10 cellular contexts compared by ENCODE assay signal in genomic region chr12:92403210-92404175, GRCh38.
DNase-seq lines count a peak whose midpoint lies in the region; ATAC-seq and TF ChIP-seq lines count a peak whose summit lies in the region.
"Had no signal": no experiment of that assay in that cellular context is flagged by ENCODE, and none has a peak within 500 bp of the region (broad histone marks: within the 10 kb centered on the region; RNA-seq: fewer than 3 reads in every experiment).

No MANE protein-coding gene starts in this region.

- H3K27me3 Mint-ChIP-seq in natural killer cell (ENCODE audit: low read depth in 2 of 2), result no peaks in the 10 kb centered on the region

- TF ChIP-seq CTCF in natural killer cell (IDR thresholded peaks at IDR 0.05), result no peak

- peak overlapping the region; percentile 57 for H3K4me3 Mint-ChIP-seq in natural killer cell

- DNase-seq in activated CD8-positive, alpha-beta memory T cell treated with anti-CD3 and anti-CD28 coated beads for 4 hours (ENCODE audit: low read depth in 2 of 2), result peak; percentile 25 to 60
- DNase-seq in activated CD8-positive, alpha-beta memory T cell treated with anti-CD3 and anti-CD28 coated beads for 24 hours, result no peak
- DNase-seq in activated CD8-positive, alpha-beta memory T cell treated with anti-CD3 and anti-CD28 coated beads, Interleukin-2, amount 50 U/mL, for 1 hour (ENCODE audit: extremely low read depth), result peak; percentile 30
- DNase-seq in natural killer cell (peak; percentile 36), NCI-H2196 (lab: John Stamatoyannopoulos, UW; ENCODE audit: unreplicated experiment) (no peak), NCI-H748 treated with DMSO at 0.1 percent for 48 hours (lab: John Stamatoyannopoulos, UW) (no peak), mucosa of gallbladder (ENCODE audit: low spot score) (no peak)
- DNase-seq: pancreas had no signal

- ATAC-seq in HG03378 (IDR thresholded peaks at IDR 0.05; ENCODE audit: unreplicated experiment) (peak; percentile 91), natural killer cell (peak; percentile 77 to 86 (median 85))
- ATAC-seq: A549 had no signal

- H3K4me1 Mint-ChIP-seq in natural killer cell, result peaks cover 80 to 82% of the 10 kb centered on the region in 2 donors

- H3K36me3 Mint-ChIP-seq in natural killer cell, result no peaks in the 10 kb centered on the region

- H3K27ac Mint-ChIP-seq in natural killer cell, result peak overlapping the region; percentile 76 to 92

- intact Hi-C loops in natural killer cell (cut with micrococcal nuclease), result loop anchor here (5.0 to 10.0 kb wide), 5 partner anchors 171 to 589 kb away; no protein-coding TSS in a partner anchor

- no peaks in the 10 kb centered on the region for H3K9me3 Mint-ChIP-seq in natural killer cell

Comparison
In these comparisons a context has a peak if more than half of its experiments do, and no peak if none do; other contexts are left out.
1. DNase-seq: peak in activated CD8-positive, alpha-beta memory T cell treated with anti-CD3 and anti-CD28 coated beads for 4 hours (2 of 2), activated CD8-positive, alpha-beta memory T cell treated with anti-CD3 and anti-CD28 coated beads, Interleukin-2, amount 50 U/mL, for 1 hour (single experiment) and natural killer cell (single experiment); none in activated CD8-positive, alpha-beta memory T cell treated with anti-CD3 and anti-CD28 coated beads for 24 hours (single experiment), NCI-H2196 (single experiment), NCI-H748 treated with DMSO at 0.1 percent for 48 hours (single experiment) and mucosa of gallbladder (single experiment).